Comparison of ENCODE assay signal across 8 cellular contexts in genomic region chr5:96880402-96881164, GRCh38. TPM values are rescaled to one million over a fixed set of nuclear protein-coding genes. Genes with fewer than 3 reads are reported as not detected.
DNase-seq lines count a peak whose midpoint lies in the region; ATAC-seq and TF ChIP-seq lines count a peak whose summit lies in the region.
"Had no signal": no experiment of that assay in that cellular context is flagged by ENCODE, and none has a peak within 500 bp of the region (broad histone marks: within the 10 kb centered on the region; RNA-seq: fewer than 3 reads in every experiment).

No MANE protein-coding gene starts in this region.

- H4K20me1 ChIP-seq in mammary epithelial cell (ENCODE audit: insufficient read depth, low read length) (no peaks in the 10 kb centered on the region), osteoblast (ENCODE audit: insufficient read depth, low read length) (no peaks in the 10 kb centered on the region)

- in situ Hi-C loops in mammary epithelial cell (cut with MboI; ENCODE audit: low sequenced_read_pairs in 2 of 2): no loop called here

- TF ChIP-seq POLR2A in NB4 (IDR thresholded peaks at IDR 0.05; ENCODE audit: extremely low read depth, insufficient read length) (no peak), uterus (IDR thresholded peaks at IDR 0.05) (no peak)

- H3K79me2 ChIP-seq in mammary epithelial cell (ENCODE audit: insufficient read depth, low read length) (peaks cover 6% of the 10 kb centered on the region), osteoblast (ENCODE audit: insufficient read depth, low read length) (peaks cover 5% of the 10 kb centered on the region)

- CTCF ChIA-PET in mammary epithelial cell (lab: Charles Lee; ENCODE audit: low non-redundant PET): no interaction called here

- no TSS peak for BruUV-seq in mammary epithelial cell (replicated peaks; lab: Mats Ljungman, UMichigan)

- H3K4me3 ChIP-seq in NB4 (ENCODE audit: low read depth, low read length): no peak overlapping the region
- no peak overlapping the region for H3K4me3 ChIP-seq in mammary epithelial cell (replicated peaks in 1 of 3; ENCODE audit: insufficient read depth in 1 of 3, low read depth in 2 of 3, low read length in 3 of 3)
- no peak overlapping the region for H3K4me3 ChIP-seq in osteoblast (ENCODE audit: insufficient read depth, low read length)
- no peak overlapping the region for H3K4me3 ChIP-seq in uterus
- H3K4me3 ChIP-seq: SK-N-MC had no signal

- DNase-seq in ELR (ENCODE audit: low read depth): peak; percentile 97
- DNase-seq in NB4 (ENCODE audit: low read depth): peak; percentile 27
- peak; percentile 78 for DNase-seq in mammary epithelial cell
- peak; percentile 82 for DNase-seq in osteoblast (ENCODE audit: insufficient read length, low spot score, missing footprints)
- no peak for DNase-seq in uterus

- H3K27me3 ChIP-seq in mammary epithelial cell (ENCODE audit: insufficient read depth, low read length) (no peaks in the 10 kb centered on the region), osteoblast (ENCODE audit: insufficient read depth, low read length) (no peaks in the 10 kb centered on the region), uterus (no peaks in the 10 kb centered on the region)

- no peak for ATAC-seq in HG03095 (IDR thresholded peaks at IDR 0.05; ENCODE audit: unreplicated experiment)
- ATAC-seq in HG03565 (IDR thresholded peaks at IDR 0.05; ENCODE audit: unreplicated experiment): no peak

- H3K9ac ChIP-seq in mammary epithelial cell (ENCODE audit: insufficient read depth, low read length): no peak overlapping the region

- H3K36me3 ChIP-seq in mammary epithelial cell (ENCODE audit: insufficient read depth, low read length) (no peaks in the 10 kb centered on the region), osteoblast (ENCODE audit: insufficient read depth, low read length) (no peaks in the 10 kb centered on the region), uterus (no peaks in the 10 kb centered on the region)

- H3K27ac ChIP-seq in mammary epithelial cell (ENCODE audit: insufficient read depth, low read depth, low read length) (peak overlapping the region; percentile 65), osteoblast (ENCODE audit: low read depth, low read length) (peak overlapping the region; percentile 83), uterus (no peak overlapping the region)
- H3K27ac ChIP-seq: SK-N-MC had no signal

- dilution Hi-C loops in mammary epithelial cell (cut with HindIII; ENCODE audit: low sequenced_read_pairs): no loop called here

- H2AFZ ChIP-seq in mammary epithelial cell (ENCODE audit: low read depth, low read length) (peak overlapping the region; percentile 9), osteoblast (ENCODE audit: low read length) (no peak overlapping the region)

- 95% methylated on average over 4 of the region's 4 CpGs for WGBS in mammary epithelial cell (ENCODE audit: low coverage, missing lambda C conversion rate)

- H3K9me3 ChIP-seq in mammary epithelial cell (replicated peaks; ENCODE audit: insufficient read depth, low read length): no peaks in the 10 kb centered on the region
- no peaks in the 10 kb centered on the region for H3K9me3 ChIP-seq in osteoblast (ENCODE audit: low read depth, low read length)
- no peaks in the 10 kb centered on the region for H3K9me3 ChIP-seq in uterus

- intact Hi-C loops in mammary epithelial cell (cut with micrococcal nuclease) (no loop called here), uterus (cut with DNase I; ENCODE audit: low total_unique reads) (no loop called here)

- TF ChIP-seq CTCF in NB4 (IDR thresholded peaks at IDR 0.05; ENCODE audit: low read depth, low read length) (no peak), mammary epithelial cell (conservative IDR thresholded peaks at IDR 0.05 in 1 of 2, IDR thresholded peaks at IDR 0.05 in 1 of 2; ENCODE audit: extremely low read depth in 1 of 2, insufficient read depth in 1 of 2, low read depth in 1 of 2, low read length in 2 of 2) (no peak), osteoblast (IDR thresholded peaks at IDR 0.05; ENCODE audit: extremely low read depth, low read depth, low read length) (no peak), uterus (IDR thresholded peaks at IDR 0.05) (no peak)

- H3K4me1 ChIP-seq in mammary epithelial cell (ENCODE audit: insufficient read depth, low read length) (peaks cover 28% of the 10 kb centered on the region), osteoblast (ENCODE audit: insufficient read depth, low read length) (peaks cover 33% of the 10 kb centered on the region), uterus (peaks cover 0 to 4% of the 10 kb centered on the region in 2 donors)

- H3K4me2 ChIP-seq in mammary epithelial cell (ENCODE audit: insufficient read depth, low read depth, low read length): no peak overlapping the region
- H3K4me2 ChIP-seq in osteoblast (ENCODE audit: insufficient read depth, low read length): no peak overlapping the region

RNA-seq across cellular contexts. Expression of gene ERAP2, which starts 4.3 kb away (rescaled TPM):
- total RNA-seq in mammary epithelial cell: 10 to 100 TPM in 1 of 2 donors, 1 to 10 TPM in 1; 2.8 to 14.3 TPM
- polyA plus RNA-seq in mammary epithelial cell: 41.6 TPM
- polyA minus RNA-seq in mammary epithelial cell: 73.1 TPM
- 5.6 and 84.7 TPM in 2 replicates for total RNA-seq in osteoblast
- 10 to 100 TPM in 3 of 4 donors, 1 to 10 TPM in 1; 9.5 to 29.2 (median 17.1) TPM for total RNA-seq in uterus

RNA-seq across cellular contexts. Expression of gene LNPEP, which starts 55.3 kb away (rescaled TPM):
- 10 to 100 TPM; 38.5 to 77.5 TPM for total RNA-seq in mammary epithelial cell
- polyA plus RNA-seq in mammary epithelial cell: 17.7 TPM
- polyA minus RNA-seq in mammary epithelial cell: 71.7 TPM
- total RNA-seq in osteoblast: 44.9 and 53.6 TPM in 2 replicates
- total RNA-seq in uterus: 10 to 100 TPM; 32.5 to 93.9 (median 51.1) TPM

Comparison
In these comparisons a context has a peak if more than half of its experiments do, and no peak if none do; other contexts are left out.
1. DNase-seq: peak in ELR (single experiment), NB4 (single experiment), mammary epithelial cell (single experiment) and osteoblast (single experiment); none in uterus (0 of 2).
2. H3K27ac ChIP-seq: peak in mammary epithelial cell (single experiment) and osteoblast (single experiment); none in uterus (0 of 2).